ENCODE assay signal across 24 cellular contexts in the genomic region with DNA sequence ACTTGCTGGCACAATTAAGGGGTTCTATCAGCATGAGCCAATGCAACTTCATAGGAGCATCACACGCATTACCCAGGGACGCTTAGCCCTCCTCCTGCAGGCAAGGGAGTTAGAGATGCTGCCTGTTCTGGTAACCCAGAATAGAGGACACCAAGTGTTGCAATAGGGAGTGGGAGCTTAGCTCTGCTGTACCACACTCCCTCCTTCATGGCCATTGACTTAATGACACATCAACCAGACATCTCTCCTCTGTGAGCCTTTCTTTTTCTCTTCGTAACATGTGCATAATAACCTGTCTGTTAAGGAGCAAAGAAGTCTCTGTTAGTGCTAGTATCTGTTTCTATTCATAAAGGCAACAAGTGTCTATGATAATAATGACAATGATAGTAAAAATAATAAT.
"Had no signal": no experiment of that assay in that cellular context is flagged by ENCODE, and none has a peak within 500 bp of the region (broad histone marks: within the 10 kb centered on the region; RNA-seq: fewer than 3 reads in every experiment).

No MANE protein-coding gene starts in this region.

- H3K9me3 Mint-ChIP-seq: dendritic cell treated with granulocyte-macrophage colony-stimulating factor and Interleukin-4, amounts not matched to agents 40 ng/mL and 50 ng/mL, for 4 days; endodermal cell; nephron progenitor cell; stimulated activated memory B cell treated with anti-CD40 and anti-IgM and Interleukin-4, amounts not matched to agents 10 μg/mL and 1 μg/mL and 100 μg/mL, for 72 hours; type B pancreatic cell had no signal

- DNase-seq: colonic mucosa; effector CD8-positive, alpha-beta T cell; endodermal cell; foreskin fibroblast; gastrocnemius medialis; heart left ventricle; kidney; left ventricle myocardium superior; lower lobe of right lung; naive thymus-derived CD8-positive, alpha-beta T cell; nephron progenitor cell; nucleus accumbens; right cardiac atrium; sigmoid colon; spleen; stimulated activated CD4-positive, alpha-beta T cell treated with anti-CD3 and anti-CD28 coated beads, Interleukin-4, amount 100 ng/mL, for 4 hours; stimulated activated naive CD8-positive, alpha-beta T cell treated with anti-CD3 and anti-CD28 coated beads, Interleukin-15, Interleukin-2, amounts not matched to agents 100 U/mL and 50 U/mL, for 24 hours; substantia nigra; testis; tibial artery had no signal

- H3K4me3 Mint-ChIP-seq: dendritic cell treated with granulocyte-macrophage colony-stimulating factor and Interleukin-4, amounts not matched to agents 40 ng/mL and 50 ng/mL, for 4 days; endodermal cell; naive thymus-derived CD8-positive, alpha-beta T cell; nephron progenitor cell; stimulated activated memory B cell treated with anti-CD40 and anti-IgM and Interleukin-4, amounts not matched to agents 10 μg/mL and 1 μg/mL and 100 μg/mL, for 72 hours; type B pancreatic cell had no signal

- H3K27me3 Mint-ChIP-seq: dendritic cell treated with granulocyte-macrophage colony-stimulating factor and Interleukin-4, amounts not matched to agents 40 ng/mL and 50 ng/mL, for 4 days; stimulated activated memory B cell treated with anti-CD40 and anti-IgM and Interleukin-4, amounts not matched to agents 10 μg/mL and 1 μg/mL and 100 μg/mL, for 72 hours had no signal

- H3K4me1 Mint-ChIP-seq: nephron progenitor cell; stimulated activated memory B cell treated with anti-CD40 and anti-IgM and Interleukin-4, amounts not matched to agents 10 μg/mL and 1 μg/mL and 100 μg/mL, for 72 hours had no signal

- H3K36me3 Mint-ChIP-seq: naive thymus-derived CD8-positive, alpha-beta T cell; stimulated activated memory B cell treated with anti-CD40 and anti-IgM and Interleukin-4, amounts not matched to agents 10 μg/mL and 1 μg/mL and 100 μg/mL, for 72 hours; type B pancreatic cell had no signal

- ATAC-seq: esophagus mucosa; gastrocnemius medialis; heart left ventricle; left ventricle myocardium superior; lower lobe of right lung; naive thymus-derived CD8-positive, alpha-beta T cell; right cardiac atrium; stimulated activated naive CD8-positive, alpha-beta T cell treated with anti-CD3 and anti-CD28 coated beads, Interleukin-15, Interleukin-2, amounts not matched to agents 100 U/mL and 50 U/mL, for 24 hours had no signal

- H3K27ac Mint-ChIP-seq: dendritic cell treated with granulocyte-macrophage colony-stimulating factor and Interleukin-4, amounts not matched to agents 40 ng/mL and 50 ng/mL, for 4 days; endodermal cell; naive thymus-derived CD8-positive, alpha-beta T cell; nephron progenitor cell; stimulated activated memory B cell treated with anti-CD40 and anti-IgM and Interleukin-4, amounts not matched to agents 10 μg/mL and 1 μg/mL and 100 μg/mL, for 72 hours; type B pancreatic cell had no signal
